ENCODE assay signal across 21 cellular contexts in genomic region chr3:127763816-127764215, GRCh38. TPM values are rescaled to one million over a fixed set of nuclear protein-coding genes. Genes with fewer than 3 reads are reported as not detected.
DNase-seq lines count a peak whose midpoint lies in the region; ATAC-seq, FAIRE-seq and TF ChIP-seq lines count a peak whose summit lies in the region.
"Had no signal": no experiment of that assay in that cellular context is flagged by ENCODE, and none has a peak within 500 bp of the region (broad histone marks: within the 10 kb centered on the region; RNA-seq: fewer than 3 reads in every experiment).

No MANE protein-coding gene starts in this region.

- H3K18ac ChIP-seq in IMR-90 (ENCODE audit: low read depth, low read length) = peak overlapping the region; percentile 37; the same call in 1 of the 2 replicates

- peak overlapping the region; percentile 34 for H2AFZ ChIP-seq in IMR-90 (replicated peaks; ENCODE audit: low read length, poor library complexity)

- ATAC-seq in IMR-90 (ENCODE audit: low read depth) (no peak), HG02981 (IDR thresholded peaks at IDR 0.05; ENCODE audit: unreplicated experiment) (no peak), body of pancreas (no peak), HG02763 (IDR thresholded peaks at IDR 0.05; ENCODE audit: unreplicated experiment) (no peak)
- ATAC-seq: activated naive CD4-positive, alpha-beta T cell treated with anti-CD3 and anti-CD28 coated beads, Interleukin-2, amount 50 U/mL, for 72 hours; naive thymus-derived CD8-positive, alpha-beta T cell; Panc1; pancreas had no signal

- 82% methylated on average over 4 of the region's 7 CpGs; no CpG with 5 or more reads in 1 of the 2 experiments for WGBS in IMR-90 (ENCODE audit: extremely low coverage in 2 of 2, insufficient read length in 1 of 2), 2 experiments
- 47% methylated on average over 7 of the region's 7 CpGs for WGBS in esophagus muscularis mucosa
- WGBS in body of pancreas, 2 donors = 72 to 83% methylated on average over 2 to 7 of the region's 7 CpGs

- DNase-seq in GDM1 (lab: John Stamatoyannopoulos, UW) (peak; percentile 8), IMR-90 (no peak), esophagus muscularis mucosa (ENCODE audit: extremely low spot score) (no peak), H54 (ENCODE audit: insufficient read length, low spot score) (no peak), body of pancreas (no peak)
- DNase-seq: DMS53, endodermal cell, NCI-H2107, NCI-H510A, pancreas, T-helper 1 cell had no signal

- intact Hi-C loops in IMR-90 (cut with micrococcal nuclease) (loop anchor here (2.0 kb wide), 1 partner anchor 15 kb away; no protein-coding TSS in a partner anchor), esophagus muscularis mucosa (cut with DNase I) (loop anchor here (10.0 kb wide), 1 partner anchor 69 kb away; no protein-coding TSS in a partner anchor), body of pancreas (cut with DNase I) (no loop called here)

- 0 out of 2 replicates have a peak, but pooled peaks cover 3% of the 10 kb centered on the region for H4K20me1 ChIP-seq in IMR-90 (ENCODE audit: insufficient read depth, low read length)

- peak overlapping the region; percentile 78; the same call in 2 of the 3 replicates for H2BK15ac ChIP-seq in IMR-90 (ENCODE audit: low read depth, low read length)

- H3K36me3 ChIP-seq in IMR-90 (ENCODE audit: control insufficient read depth, insufficient read depth, low read length) (peaks cover 7% of the 10 kb centered on the region), esophagus muscularis mucosa (no peaks in the 10 kb centered on the region), skeletal muscle tissue (ENCODE audit: control insufficient read depth in 3 of 3, insufficient read depth in 3 of 3, low read length in 3 of 3) (peaks cover 0 to 6% (median 5%) of the 10 kb centered on the region in 3 donors), body of pancreas (replicated peaks in 1 of 2; ENCODE audit: insufficient read depth in 1 of 2, low read depth in 2 of 2) (no peaks in the 10 kb centered on the region)
- H3K36me3 ChIP-seq: ascending aorta, pancreas, thoracic aorta had no signal

- peak overlapping the region; percentile 87 for H2BK5ac ChIP-seq in IMR-90 (ENCODE audit: low read depth, low read length, poor library complexity, severe bottlenecking)

- H2BK20ac ChIP-seq in IMR-90 (ENCODE audit: low read depth, low read length) = peak overlapping the region; percentile 83

- CTCF ChIA-PET in IMR-90 (lab: Yijun Ruan, JAX) = interaction anchor here (1.2 kb wide), 1 partner anchor 54 kb away, joined by 3 read pairs; no protein-coding TSS in a partner anchor

- peak overlapping the region; percentile 50 for H3K23ac ChIP-seq in IMR-90 (ENCODE audit: low read depth, low read length)

- in situ Hi-C loops in IMR-90 (cut with MboI; ENCODE audit: low sequenced_read_pairs) = no loop called here

- no peak overlapping the region for H3K4me2 ChIP-seq in IMR-90 (ENCODE audit: low read depth, low read length)

- H3K27ac ChIP-seq in IMR-90 (ENCODE audit: insufficient read depth, low read length) (no peak overlapping the region), esophagus muscularis mucosa (replicated peaks in 1 of 4) (peak overlapping the region; percentile 11 to 73 (median 30)), skeletal muscle tissue (ENCODE audit: low read depth, low read length) (peak overlapping the region; percentile 90), body of pancreas (no peak overlapping the region)
- H3K27ac ChIP-seq: pancreas, thoracic aorta had no signal

- no peak overlapping the region for H3K56ac ChIP-seq in IMR-90 (ENCODE audit: extremely low read depth, insufficient read depth, low read length)

- peak overlapping the region; percentile 48 to 71; a peak in 2 of 4 replicates for H4K8ac ChIP-seq in IMR-90 (ENCODE audit: low read depth in 2 of 2, low read length in 2 of 2)

- TF ChIP-seq EP300 in esophagus muscularis mucosa (IDR thresholded peaks at IDR 0.05) = no peak

- H3K9me3 ChIP-seq in IMR-90 (ENCODE audit: control insufficient read depth, insufficient read depth, low read length) (no peaks in the 10 kb centered on the region), esophagus muscularis mucosa (peaks cover 0 to 14% (median 5%) of the 10 kb centered on the region in 4 donors), skeletal muscle tissue (ENCODE audit: control insufficient read depth in 3 of 3, low read length in 3 of 3) (peaks cover 0 to 2% (median 0%) of the 10 kb centered on the region in 3 donors), body of pancreas (peaks cover 0 to 6% (median 0%) of the 10 kb centered on the region in 3 donors)
- H3K9me3 ChIP-seq: pancreas had no signal

- H3K4ac ChIP-seq in IMR-90 (ENCODE audit: low read depth, low read length) = peak overlapping the region; percentile 91

- TF ChIP-seq CTCF in IMR-90 (conservative IDR thresholded peaks at IDR 0.05; ENCODE audit: low read depth, low read length) = no peak
- TF ChIP-seq CTCF in esophagus muscularis mucosa (IDR thresholded peaks at IDR 0.05) = no peak
- no peak for TF ChIP-seq CTCF in body of pancreas (IDR thresholded peaks at IDR 0.05)

- peak overlapping the region; percentile 84 for H3K14ac ChIP-seq in IMR-90 (replicated peaks; ENCODE audit: low read depth, low read length)

- H2BK120ac ChIP-seq in IMR-90 (ENCODE audit: low read depth, low read length) = peak overlapping the region; percentile 87

- H3K27me3 ChIP-seq in IMR-90 (ENCODE audit: control insufficient read depth, insufficient read depth, low read length) (no peaks in the 10 kb centered on the region), esophagus muscularis mucosa (no peaks in the 10 kb centered on the region), skeletal muscle tissue (ENCODE audit: control insufficient read depth in 3 of 3, insufficient read depth in 3 of 3, low read length in 3 of 3) (no peaks in the 10 kb centered on the region), body of pancreas (no peaks in the 10 kb centered on the region)
- H3K27me3 ChIP-seq: ascending aorta, pancreas had no signal

- TF ChIP-seq RAD21 in IMR-90 (IDR thresholded peaks at IDR 0.05; ENCODE audit: low read length) = no peak

- H3K79me1 ChIP-seq in IMR-90 (ENCODE audit: low read depth in 1 of 2, low read length in 2 of 2) = peaks cover 58 to 78% of the 10 kb centered on the region in 2 experiments

- H2AK5ac ChIP-seq in IMR-90 (ENCODE audit: low read depth, low read length) = peak overlapping the region; percentile 90

- FAIRE-seq in H54 (lab: Jason Lieb, UNC) = no peak
- FAIRE-seq: colon, H1, pancreas had no signal

- TF ChIP-seq POLR2A in IMR-90 (IDR thresholded peaks at IDR 0.05; ENCODE audit: low read depth, low read length) = no peak
- TF ChIP-seq POLR2A in esophagus muscularis mucosa (IDR thresholded peaks at IDR 0.05; ENCODE audit: low read depth) = no peak
- TF ChIP-seq POLR2A in H54 (IDR thresholded peaks at IDR 0.05; ENCODE audit: low read depth, low read length) = no peak
- TF ChIP-seq POLR2A in body of pancreas (IDR thresholded peaks at IDR 0.05) = no peak

- H3K4me1 ChIP-seq in IMR-90 (ENCODE audit: control insufficient read depth, insufficient read depth, low read length) = peaks cover 26% of the 10 kb centered on the region
- peaks cover 49 to 64% (median 61%) of the 10 kb centered on the region in 4 donors for H3K4me1 ChIP-seq in esophagus muscularis mucosa
- H3K4me1 ChIP-seq in skeletal muscle tissue (ENCODE audit: control insufficient read depth in 3 of 3, insufficient read depth in 3 of 3, low read length in 3 of 3) = peaks cover 47 to 54% (median 53%) of the 10 kb centered on the region in 3 donors
- H3K4me1 ChIP-seq in body of pancreas = peaks cover 10% of the 10 kb centered on the region
- H3K4me1 ChIP-seq: pancreas had no signal

- POLR2A ChIA-PET in IMR-90 (lab: Charles Lee; ENCODE audit: unreplicated experiment) = no interaction called here

- H2AK9ac ChIP-seq in IMR-90 (replicated peaks; ENCODE audit: low read depth, low read length, poor library complexity) = peak overlapping the region; percentile 62

- H3K9me1 ChIP-seq in IMR-90 (ENCODE audit: insufficient read depth, low read length) = peaks cover 30% of the 10 kb centered on the region

- H4K5ac ChIP-seq in IMR-90 (ENCODE audit: low read depth, low read length) = no peak overlapping the region

- BruUV-seq in IMR-90 (replicated peaks; lab: Mats Ljungman, UMichigan) = no TSS peak

- dilution Hi-C loops in IMR-90 (cut with HindIII; ENCODE audit: low sequenced_read_pairs, unreplicated experiment) = no loop called here

- H4K91ac ChIP-seq in IMR-90 (ENCODE audit: insufficient read depth, low read depth, low read length) = peak overlapping the region; percentile 86

- H3K4me3 ChIP-seq in IMR-90 (ENCODE audit: insufficient read depth, low read depth, low read length) (no peak overlapping the region), esophagus muscularis mucosa (no peak overlapping the region), skeletal muscle tissue (ENCODE audit: low read length in 3 of 3) (peak overlapping the region; percentile 5 to 64 (median 44)), body of pancreas (no peak overlapping the region)
- H3K4me3 ChIP-seq: ascending aorta, pancreas, thoracic aorta had no signal

- H3K9ac ChIP-seq in IMR-90 (ENCODE audit: low read depth, low read length) (no peak overlapping the region), skeletal muscle tissue (ENCODE audit: low read depth in 1 of 3, low read length in 3 of 3) (peak overlapping the region; percentile 28 to 72 (median 58))

TF ChIP-seq in IMR-90, 13 proteins besides CTCF, POLR2A, EP300 and RAD21 (continues in another document):
- TF ChIP-seq MXI1 (IDR thresholded peaks at IDR 0.05; ENCODE audit: borderline replicate concordance, low read depth, low read length) (no peak), BHLHE40 (IDR thresholded peaks at IDR 0.05; ENCODE audit: low read depth, low read length) (no peak), RFX5 (IDR thresholded peaks at IDR 0.05; ENCODE audit: low read depth, low read length) (no peak), CHD1 (IDR thresholded peaks at IDR 0.05; ENCODE audit: low read depth, low read length) (no peak), CEBPB (IDR thresholded peaks at IDR 0.05; ENCODE audit: low read depth, low read length) (no peak), MAZ (IDR thresholded peaks at IDR 0.05; ENCODE audit: borderline replicate concordance, low read depth, low read length) (no peak), SMC3 (IDR thresholded peaks at IDR 0.05; ENCODE audit: low read depth, low read length) (no peak), RCOR1 (IDR thresholded peaks at IDR 0.05; ENCODE audit: insufficient replicate concordance, low read length) (no peak), MAFK (IDR thresholded peaks at IDR 0.05; ENCODE audit: low read depth, low read length) (no peak)

RNA-seq across cellular contexts. Expression of gene MGLL, which starts 58.5 kb away (rescaled TPM):
- total RNA-seq in IMR-90 (2012; rRNA removed) = 23.6 and 23.7 TPM in 2 replicates
- polyA plus RNA-seq in IMR-90 (2012; rRNA removed) = 59.9 and 60.6 TPM in 2 replicates
- polyA plus RNA-seq in IMR-90 (2012; cell fraction: cytosol; rRNA removed) = 33.0 and 76.1 TPM in 2 replicates
- polyA plus RNA-seq in IMR-90 (2012; cell fraction: nucleus; rRNA removed; ENCODE audit: low replicate concordance) = 37.3 and 45.7 TPM in 2 replicates
- total RNA-seq in esophagus muscularis mucosa = 100 to 1,000 TPM in 1 of 4 donors, 10 to 100 TPM in 3; 56.5 to 155 (median 80.7) TPM
- 12.5 TPM for total RNA-seq in skeletal muscle tissue
- 10 to 100 TPM; 14.8 to 20.2 TPM for total RNA-seq in body of pancreas

Comparison
In these comparisons a context has a peak if more than half of its experiments do, and no peak if none do; other contexts are left out.
1. H3K27ac ChIP-seq: peak in esophagus muscularis mucosa (4 of 4) and skeletal muscle tissue (single experiment); none in IMR-90 (single experiment) and body of pancreas (0 of 4).
2. H3K4me3 ChIP-seq: peak in skeletal muscle tissue (3 of 3); none in IMR-90 (single experiment), esophagus muscularis mucosa (0 of 4) and body of pancreas (0 of 2).